ENCODE assay signal across 15 cellular contexts in genomic region chr7:86645676-86646276, GRCh38. TPM values are rescaled to one million over a fixed set of nuclear protein-coding genes. Genes with fewer than 3 reads are reported as not detected.
"Had no signal": no experiment of that assay in that cellular context is flagged by ENCODE, and none has a peak within 500 bp of the region (broad histone marks: within the 10 kb centered on the region; RNA-seq: fewer than 3 reads in every experiment).

No MANE protein-coding gene starts in this region.

- H3K27ac ChIP-seq: cardiac muscle cell, hepatocyte, stomach, thyroid gland had no signal

- H3K36me3 ChIP-seq: cardiac muscle cell, stomach, thyroid gland had no signal

- H3K9me3 ChIP-seq: stomach, thyroid gland had no signal

- H3K27me3 ChIP-seq: thyroid gland had no signal

- DNase-seq: activated CD4-positive, alpha-beta T cell treated with anti-CD3 and anti-CD28 coated beads, Interleukin-2, amount 50 U/mL, for 4 hours; activated naive CD4-positive, alpha-beta T cell treated with anti-CD3 and anti-CD28 coated beads for 36 hours; left ventricle myocardium superior; mesenchymal stem cell; naive thymus-derived CD8-positive, alpha-beta T cell; stimulated activated CD4-positive, alpha-beta T cell treated with anti-CD3 and anti-CD28 coated beads, Interleukin-1b, Interleukin-23, amount 100 ng/mL, for 48 hours; stomach; thyroid gland had no signal

- H3K4me3 ChIP-seq: hepatocyte, thyroid gland had no signal

RNA-seq across cellular contexts. Expression of gene GRM3, which starts 2.1 kb away (rescaled TPM):
- total RNA-seq: activated naive CD4-positive, alpha-beta T cell treated with anti-CD3 and anti-CD28 coated beads for 36 hours; activated T-helper 17 cell treated with anti-CD3 and anti-CD28 coated beads, Interleukin-2, amount 50 U/mL, for 72 hours; cardiac muscle cell; esophagus mucosa; glomerular endothelial cell; kidney epithelial cell; left ventricle myocardium superior; naive thymus-derived CD8-positive, alpha-beta T cell; osteocyte; thyroid gland had no signal
